In genomic region chr10:8378198-8378983, GRCh38 we compare ENCODE assay signal across 1 cellular context.
TF ChIP-seq lines count a peak whose summit lies in the region.

No MANE protein-coding gene starts in this region.

TF ChIP-seq in endothelial cell of umbilical vein, 7 proteins besides CTCF, POLR2A, EP300 and RAD21:
- TF ChIP-seq MAX (IDR thresholded peaks at IDR 0.05; ENCODE audit: insufficient read depth, insufficient read length) (no peak), GATA2 (IDR thresholded peaks at IDR 0.05; ENCODE audit: insufficient read depth, insufficient read length, low read depth, low read length) (no peak), FOS (IDR thresholded peaks at IDR 0.05; ENCODE audit: borderline replicate concordance, insufficient read depth, low read length) (no peak), POLR2AphosphoS5 (IDR thresholded peaks at IDR 0.05; ENCODE audit: insufficient read depth, low read depth, low read length) (no peak), EZH2 (IDR thresholded peaks at IDR 0.05; ENCODE audit: borderline replicate concordance, low read depth, low read length, severe bottlenecking) (no peak), JUN (IDR thresholded peaks at IDR 0.05; ENCODE audit: borderline replicate concordance, insufficient read depth, insufficient read length, low read depth) (no peak), MYC (IDR thresholded peaks at IDR 0.05; ENCODE audit: low read depth, low read length) (no peak)
TF ChIP-seq in endothelial cell of umbilical vein: peak in this region for 0.
